In genomic region chr1:236860674-236861073, GRCh38 we compare ENCODE assay signal across 30 cellular contexts.
"Had no signal": no experiment of that assay in that cellular context is flagged by ENCODE, and none has a peak within 500 bp of the region (broad histone marks: within the 10 kb centered on the region; RNA-seq: fewer than 3 reads in every experiment).

No MANE protein-coding gene starts in this region.

- ATAC-seq: left colon; natural killer cell; psoas muscle; stimulated activated naive B cell treated with anti-CD40 and anti-IgM and Interleukin-4, amounts not matched to agents 10 μg/mL and 1 μg/mL and 100 μg/mL, for 72 hours; stimulated activated naive CD8-positive, alpha-beta T cell treated with anti-CD3 and anti-CD28 coated beads, Interleukin-15, Interleukin-2, amounts not matched to agents 100 U/mL and 50 U/mL, for 24 hours; upper lobe of right lung had no signal

- H3K4me1 Mint-ChIP-seq: nephron progenitor cell, neural progenitor cell had no signal

- DNase-seq: head of caudate nucleus; hypothalamus; immature natural killer cell; kidney; left colon; left ventricle myocardium inferior; mesendoderm; natural killer cell; nephron progenitor cell; occipital lobe; psoas muscle; sigmoid colon; small intestine; spleen; stimulated activated CD4-positive, alpha-beta T cell treated with anti-CD3 and anti-CD28 coated beads, Interleukin-4, amount 100 ng/mL, for 4 hours; stimulated activated CD8-positive, alpha-beta memory T cell treated with anti-CD3 and anti-CD28 coated beads, Interleukin-4, amount 100 ng/mL, for 48 hours; stimulated activated naive B cell treated with anti-CD40 and anti-IgM and Interleukin-4, amounts not matched to agents 10 μg/mL and 1 μg/mL and 100 μg/mL, for 72 hours; stimulated activated naive CD8-positive, alpha-beta T cell treated with anti-CD3 and anti-CD28 coated beads, Interleukin-15, Interleukin-2, amounts not matched to agents 100 U/mL and 50 U/mL, for 24 hours; stomach; testis; thyroid gland; transverse colon; upper lobe of right lung had no signal

- H3K9me3 Mint-ChIP-seq: immature natural killer cell, natural killer cell, nephron progenitor cell, neural progenitor cell had no signal

- H3K4me2 ChIP-seq: neural progenitor cell had no signal

- H3K36me3 ChIP-seq: neural progenitor cell had no signal

- H3K9me3 ChIP-seq: left ventricle myocardium inferior, neutrophil, psoas muscle, sigmoid colon, spleen, stomach, testis, thyroid gland, transverse colon, upper lobe of right lung had no signal

- H3K27me3 Mint-ChIP-seq: stimulated activated naive B cell treated with anti-CD40 and anti-IgM and Interleukin-4, amounts not matched to agents 10 μg/mL and 1 μg/mL and 100 μg/mL, for 72 hours had no signal

- H3K27ac Mint-ChIP-seq: immature natural killer cell; natural killer cell; nephron progenitor cell; neural progenitor cell; stimulated activated naive B cell treated with anti-CD40 and anti-IgM and Interleukin-4, amounts not matched to agents 10 μg/mL and 1 μg/mL and 100 μg/mL, for 72 hours had no signal

- H3K27me3 ChIP-seq: neural progenitor cell, neutrophil, sigmoid colon, spleen, stomach, testis, thyroid gland, transverse colon, upper lobe of right lung had no signal

- H3K4me3 Mint-ChIP-seq: immature natural killer cell; mesothelial cell of epicardium; natural killer cell; nephron progenitor cell; neural progenitor cell; stimulated activated naive B cell treated with anti-CD40 and anti-IgM and Interleukin-4, amounts not matched to agents 10 μg/mL and 1 μg/mL and 100 μg/mL, for 72 hours had no signal

- H3K27ac ChIP-seq: neural progenitor cell, neutrophil, parathyroid adenoma, spleen, testis, thyroid gland, upper lobe of right lung had no signal

- FAIRE-seq: islet of Langerhans, kidney, small intestine, urothelium cell line had no signal

- H3K4me3 ChIP-seq: left ventricle myocardium inferior, lung, neural progenitor cell, psoas muscle, sigmoid colon, spleen, stomach, testis, thyroid gland, transverse colon, upper lobe of right lung had no signal

- H3K4me1 ChIP-seq: parathyroid adenoma, upper lobe of right lung had no signal
